In the genomic region with DNA sequence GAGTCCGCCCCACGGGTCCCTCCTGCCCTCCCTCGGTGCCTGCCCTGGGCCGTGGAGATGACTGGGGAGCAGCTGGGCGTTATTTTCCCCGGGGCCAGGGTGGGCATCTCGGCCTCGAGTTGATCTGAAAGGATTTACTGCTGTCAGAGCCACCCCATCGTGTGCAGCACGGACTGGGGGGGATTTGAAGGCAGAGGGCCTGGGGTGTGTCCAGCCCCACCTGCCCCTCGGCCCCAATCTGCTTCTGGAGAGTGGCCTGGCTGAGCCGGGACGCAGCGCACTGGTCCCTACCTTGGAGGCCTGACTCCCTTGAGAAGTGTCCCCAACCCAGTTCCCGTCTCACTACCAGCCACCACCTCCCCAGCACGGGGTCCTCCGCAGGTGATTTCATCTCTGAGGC, we compare ENCODE assay signal across 13 cellular contexts.
"Had no signal": no experiment of that assay in that cellular context is flagged by ENCODE, and none has a peak within 500 bp of the region (broad histone marks: within the 10 kb centered on the region; RNA-seq: fewer than 3 reads in every experiment).

No MANE protein-coding gene starts in this region.

- H3K27me3 ChIP-seq: ascending aorta, breast epithelium, hepatocyte, sigmoid colon, stomach had no signal

- DNase-seq: activated CD4-positive, alpha-beta T cell treated with anti-CD3 and anti-CD28 coated beads, Interleukin-2, amount 50 U/mL, for 4 hours; activated naive CD4-positive, alpha-beta T cell treated with anti-CD3 and anti-CD28 coated beads for 36 hours; mesendoderm; nucleus accumbens; sigmoid colon; stimulated activated CD4-positive, alpha-beta T cell treated with anti-CD3 and anti-CD28 coated beads, Interleukin-1b, Interleukin-23, amount 100 ng/mL, for 48 hours; stomach had no signal

- ATAC-seq: left lobe of liver; natural killer cell treated with Interleukin-12 subunit alpha and Interleukin-12 subunit beta and Interleukin-15 and Interleukin-18, amount 100 ng/mL, for 72 hours had no signal

- H3K27ac ChIP-seq: breast epithelium, hepatocyte, sigmoid colon had no signal

- H3K4me3 ChIP-seq: ascending aorta, breast epithelium, hepatocyte, sigmoid colon, stomach had no signal

- H3K27me3 Mint-ChIP-seq: natural killer cell treated with Interleukin-12 subunit alpha and Interleukin-12 subunit beta and Interleukin-15 and Interleukin-18, amount 100 ng/mL, for 72 hours had no signal

- H3K9me3 Mint-ChIP-seq: activated naive CD4-positive, alpha-beta T cell treated with anti-CD3 and anti-CD28 coated beads for 36 hours; activated T-helper 2 cell treated with anti-CD3 and anti-CD28 coated beads, Interferon-gamma antibody, Interleukin-2, Interleukin-4, amounts not matched to agents 10 μg/mL and 5 μg/mL and 100 μg/mL, durations not matched to agents 14 hours and 24 hours and 36 hours; natural killer cell treated with Interleukin-12 subunit alpha and Interleukin-12 subunit beta and Interleukin-15 and Interleukin-18, amount 100 ng/mL, for 72 hours had no signal

- H3K4me3 Mint-ChIP-seq: activated naive CD4-positive, alpha-beta T cell treated with anti-CD3 and anti-CD28 coated beads for 36 hours; natural killer cell treated with Interleukin-12 subunit alpha and Interleukin-12 subunit beta and Interleukin-15 and Interleukin-18, amount 100 ng/mL, for 72 hours had no signal

- H3K9me3 ChIP-seq: ascending aorta, breast epithelium, sigmoid colon, stomach had no signal

- H3K27ac Mint-ChIP-seq: activated naive CD4-positive, alpha-beta T cell treated with anti-CD3 and anti-CD28 coated beads for 36 hours; activated T-helper 2 cell treated with anti-CD3 and anti-CD28 coated beads, Interferon-gamma antibody, Interleukin-2, Interleukin-4, amounts not matched to agents 10 μg/mL and 5 μg/mL and 100 μg/mL, durations not matched to agents 14 hours and 24 hours and 36 hours had no signal

- H3K4me1 ChIP-seq: breast epithelium had no signal

- H3K36me3 ChIP-seq: ascending aorta, breast epithelium, sigmoid colon, stomach had no signal

- H3K36me3 Mint-ChIP-seq: natural killer cell treated with Interleukin-12 subunit alpha and Interleukin-12 subunit beta and Interleukin-15 and Interleukin-18, amount 100 ng/mL, for 72 hours had no signal
